ENCODE assay signal across 7 cellular contexts in genomic region chrX:134484039-134484438, GRCh38. TPM values are rescaled to one million over a fixed set of nuclear protein-coding genes. Genes with fewer than 3 reads are reported as not detected.
A peak's percentile ranks its signal among the peaks of the same experiment; 100 is the strongest.
DNase-seq lines count a peak whose midpoint lies in the region; ATAC-seq lines count a peak whose summit lies in the region.

No MANE protein-coding gene starts in this region.

- no peaks in the 10 kb centered on the region for H3K9me3 ChIP-seq in adipocyte (ENCODE audit: control insufficient read depth, low read length)

- ATAC-seq in esophagus mucosa (no peak), HG03039 (IDR thresholded peaks at IDR 0.05; ENCODE audit: unreplicated experiment) (no peak)
- ATAC-seq in activated naive CD4-positive, alpha-beta T cell treated with anti-CD3 and anti-CD28 coated beads, Interleukin-2, amount 50 U/mL, for 72 hours: no peak

- no peaks in the 10 kb centered on the region for H3K27me3 ChIP-seq in adipocyte (replicated peaks; ENCODE audit: control insufficient read depth, insufficient read depth, low read length)

- H3K9ac ChIP-seq in adipocyte (ENCODE audit: low read length): no peak overlapping the region

- H3K36me3 Mint-ChIP-seq in activated naive CD4-positive, alpha-beta T cell treated with anti-CD3 and anti-CD28 coated beads, Interleukin-2, amount 50 U/mL, for 72 hours: no peaks in the 10 kb centered on the region

- no peak overlapping the region for H3K4me3 ChIP-seq in adipocyte (ENCODE audit: low read length)

- H3K27ac Mint-ChIP-seq in activated naive CD4-positive, alpha-beta T cell treated with anti-CD3 and anti-CD28 coated beads, Interleukin-2, amount 50 U/mL, for 72 hours: no peak overlapping the region

- H3K36me3 ChIP-seq in adipocyte (ENCODE audit: control insufficient read depth, insufficient read depth, low read length, severe bottlenecking): no peaks in the 10 kb centered on the region

- H3K9me3 Mint-ChIP-seq in activated naive CD4-positive, alpha-beta T cell treated with anti-CD3 and anti-CD28 coated beads, Interleukin-2, amount 50 U/mL, for 72 hours: no peaks in the 10 kb centered on the region

- DNase-seq in GF-D8 (lab: John Stamatoyannopoulos, UW) (peak; percentile 2), LoVo (ENCODE audit: low spot score) (peak; percentile 16), adipocyte (ENCODE audit: low read depth) (peak; percentile 73), kidney tubule cell (ENCODE audit: low spot score) (peak; percentile 73)
- no peak for DNase-seq in activated naive CD4-positive, alpha-beta T cell treated with anti-CD3 and anti-CD28 coated beads, Interleukin-2, amount 50 U/mL, for 72 hours (ENCODE audit: low spot score in 2 of 2)

- no peaks in the 10 kb centered on the region for H3K4me1 ChIP-seq in adipocyte (ENCODE audit: control insufficient read depth, insufficient read depth, low read length)

RNA-seq across cellular contexts. Expression of gene HPRT1, which starts 24.1 kb away (rescaled TPM):
- total RNA-seq in esophagus mucosa: 28.3 TPM
- 10 to 100 TPM; 96.0 to 96.2 TPM for total RNA-seq in activated naive CD4-positive, alpha-beta T cell treated with anti-CD3 and anti-CD28 coated beads, Interleukin-2, amount 50 U/mL, for 72 hours

Comparison
In these comparisons a context has a peak if more than half of its experiments do, and no peak if none do; other contexts are left out.
1. DNase-seq: peak in GF-D8 (single experiment), LoVo (single experiment), adipocyte (single experiment) and kidney tubule cell (single experiment); none in activated naive CD4-positive, alpha-beta T cell treated with anti-CD3 and anti-CD28 coated beads, Interleukin-2, amount 50 U/mL, for 72 hours (0 of 2).